ENCODE assay signal across 8 cellular contexts in genomic region chr11:61776561-61777075, GRCh38. TPM values are rescaled to one million over a fixed set of nuclear protein-coding genes. Genes with fewer than 3 reads are reported as not detected.
A peak's percentile ranks its signal among the peaks of the same experiment; 100 is the strongest.
DNase-seq lines count a peak whose midpoint lies in the region; ATAC-seq, FAIRE-seq and TF ChIP-seq lines count a peak whose summit lies in the region.

No MANE protein-coding gene starts in this region.

- no peaks in the 10 kb centered on the region for H3K27me3 ChIP-seq in brain microvascular endothelial cell (replicated peaks)
- H3K27me3 ChIP-seq in kidney epithelial cell (ENCODE audit: control insufficient read depth, insufficient read depth, low read length): no peaks in the 10 kb centered on the region

- H3K36me3 ChIP-seq in brain microvascular endothelial cell (replicated peaks) (peaks cover 37% of the 10 kb centered on the region), kidney epithelial cell (ENCODE audit: control insufficient read depth, insufficient read depth, low read length) (no peaks in the 10 kb centered on the region)

- TF ChIP-seq CTCF in brain microvascular endothelial cell (IDR thresholded peaks at IDR 0.05; ENCODE audit: low read depth, low read length, missing control alignments) (peak; percentile 93), kidney epithelial cell (IDR thresholded peaks at IDR 0.05; ENCODE audit: insufficient read depth, low read length, poor library complexity, severe bottlenecking) (peak; percentile 89)

- in situ Hi-C loops in brain microvascular endothelial cell (cut with HindIII; ENCODE audit: low pct_ligation_motif_present, low sequenced_read_pairs): no loop called here

- DNase-seq in NCI-H2029 (lab: John Stamatoyannopoulos, UW): peak; percentile 18
- no peak for DNase-seq in NCI-H2029 treated with DMSO at 0.1 percent for 48 hours (lab: John Stamatoyannopoulos, UW)
- peak; percentile 48 for DNase-seq in HTR-8/SVneo (ENCODE audit: insufficient read length, low spot score)
- peak; percentile 37 for DNase-seq in T-helper 9 cell
- peak; percentile 67 for DNase-seq in brain microvascular endothelial cell
- peak; percentile 32 for DNase-seq in kidney epithelial cell (ENCODE audit: low read depth)
- peak in 2 of 3 experiments; percentile 22 to 41 for DNase-seq in stimulated activated CD4-positive, alpha-beta T cell treated with anti-CD3 and anti-CD28 coated beads, TNF-alpha, amount 100 ng/mL, for 4 hours (ENCODE audit: low read depth in 3 of 3)

- no peak overlapping the region for H3K4me3 ChIP-seq in brain microvascular endothelial cell (ENCODE audit: low read depth, low read length)
- no peak overlapping the region for H3K4me3 ChIP-seq in kidney epithelial cell (ENCODE audit: low read depth, low read length)

- no peak for ATAC-seq in GM18858 (IDR thresholded peaks at IDR 0.05; ENCODE audit: unreplicated experiment)

- H3K27ac ChIP-seq in brain microvascular endothelial cell: no peak overlapping the region

- no peak for FAIRE-seq in HTR-8/SVneo (lab: Jason Lieb, UNC)

RNA-seq across cellular contexts. Expression of gene TMEM258, which starts 15.8 kb away (rescaled TPM):
- 75.8 and 135 TPM in 2 replicates for total RNA-seq in kidney epithelial cell

RNA-seq across cellular contexts. Expression of gene FEN1, which starts 16.1 kb away (rescaled TPM):
- 31.3 and 32.9 TPM in 2 replicates for total RNA-seq in kidney epithelial cell

RNA-seq across cellular contexts. Expression of gene MYRF, which starts 24.2 kb away (rescaled TPM):
- 13.7 and 16.6 TPM in 2 replicates for total RNA-seq in kidney epithelial cell

RNA-seq across cellular contexts. Expression of gene FADS1, which starts 40.2 kb away (rescaled TPM):
- total RNA-seq in kidney epithelial cell: 94.5 and 96.3 TPM in 2 replicates

RNA-seq across cellular contexts. Expression of gene FADS2, which starts 51.5 kb away (rescaled TPM):
- total RNA-seq in kidney epithelial cell: 222 and 235 TPM in 2 replicates
